ENCODE assay signal across 29 cellular contexts in the genomic region with DNA sequence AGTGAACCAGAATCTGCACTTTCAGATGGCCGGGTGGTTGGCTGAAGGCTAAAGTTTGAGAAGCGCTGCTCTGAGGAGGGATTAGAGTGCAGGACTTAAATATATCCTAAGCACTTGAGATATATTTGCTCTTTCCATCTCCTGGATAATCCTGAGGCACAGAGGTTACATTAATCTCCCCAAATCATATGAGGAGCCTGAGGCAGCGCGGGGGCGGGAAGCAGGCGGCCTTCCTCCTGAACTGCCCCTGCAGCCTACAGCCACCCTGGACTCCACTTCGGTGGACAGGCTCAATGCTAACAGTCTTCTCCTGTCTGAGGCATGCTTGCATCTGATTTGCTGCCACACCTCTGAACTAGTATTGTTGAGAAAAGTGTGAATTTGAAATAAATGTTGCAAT.
DNase-seq lines count a peak whose midpoint lies in the region; ATAC-seq, FAIRE-seq and TF ChIP-seq lines count a peak whose summit lies in the region.
"Had no signal": no experiment of that assay in that cellular context is flagged by ENCODE, and none has a peak within 500 bp of the region (broad histone marks: within the 10 kb centered on the region; RNA-seq: fewer than 3 reads in every experiment).

No MANE protein-coding gene starts in this region.

- TF ChIP-seq CTCF in Panc1 (IDR thresholded peaks at IDR 0.05) (no peak), H1 (IDR thresholded peaks at IDR 0.05; ENCODE audit: control extremely low read depth in 1 of 3, insufficient read depth in 1 of 3, low read depth in 1 of 3, low read length in 3 of 3) (no peak), heart left ventricle (IDR thresholded peaks at IDR 0.05) (no peak)

- H3K36me3 ChIP-seq in CD4-positive, alpha-beta memory T cell (ENCODE audit: insufficient read depth, low read length) = no peaks in the 10 kb centered on the region
- H3K36me3 ChIP-seq in Panc1 (ENCODE audit: control insufficient read depth, insufficient read depth, low read length) (peaks cover 24% of the 10 kb centered on the region), H1 (ENCODE audit: control insufficient read depth in 2 of 4, insufficient read depth in 4 of 4, low read length in 3 of 4) (peaks cover 0 to 13% (median 3%) of the 10 kb centered on the region in 4 experiments; a peak in 3 of 8 replicates), heart left ventricle (peaks cover 0 to 34% (median 12%) of the 10 kb centered on the region in 9 donors)
- H3K36me3 ChIP-seq: ovary, upper lobe of right lung had no signal

- H4K8ac ChIP-seq in H1 (ENCODE audit: extremely low read depth, insufficient read depth, low read length) = no peak overlapping the region

- in situ Hi-C loops in Panc1 (cut with HindIII; ENCODE audit: low pct_unique_long_range_greater_than_20kb, low sequenced_read_pairs) = no loop called here

- no peaks in the 10 kb centered on the region for H4K20me1 ChIP-seq in H1 (replicated peaks in 1 of 2; ENCODE audit: control insufficient read depth in 1 of 2, insufficient read depth in 2 of 2, low read length in 2 of 2)

- DNase-seq in activated CD4-positive, alpha-beta T cell treated with anti-CD3 and anti-CD28 coated beads for 36 hours = no peak
- no peak for DNase-seq in activated CD4-positive, alpha-beta T cell treated with anti-CD3 and anti-CD28 coated beads for 1 hour
- DNase-seq in CD4-positive, alpha-beta memory T cell = no peak
- DNase-seq in Panc1 (ENCODE audit: low read depth, low spot score) (no peak), H1 (ENCODE audit: low read depth in 1 of 2, low spot score in 2 of 2) (no peak), putamen (ENCODE audit: low spot score) (no peak), HCEC 1CT (no peak), heart left ventricle (no peak)
- DNase-seq: 8988T; activated CD4-positive, CD25-positive, alpha-beta regulatory T cell treated with anti-CD3 and anti-CD28 coated beads, Interleukin-2, amount 50 U/mL, for 72 hours; activated gamma-delta T cell; effector memory CD8-positive, alpha-beta T cell; gastrocnemius medialis; H9; hypothalamus; left ventricle myocardium inferior; naive thymus-derived CD4-positive, alpha-beta T cell; NCI-H1092; NCI-H2029; ovary; SHP77; stimulated activated CD4-positive, alpha-beta T cell treated with anti-CD3 and anti-CD28 coated beads, Interleukin-4, amount 100 ng/mL, for 1 hour; upper lobe of right lung had no signal

- no peak overlapping the region for H2BK12ac ChIP-seq in H1 (ENCODE audit: low read depth, low read length)

- no peak overlapping the region for H3K23ac ChIP-seq in H1 (ENCODE audit: insufficient read length)

- no peak overlapping the region for H3K27ac ChIP-seq in CD4-positive, alpha-beta memory T cell (ENCODE audit: low read depth, low read length)
- H3K27ac ChIP-seq in Panc1 (ENCODE audit: low read length) (peak overlapping the region; percentile 46), H1 (ENCODE audit: low read depth, low read length) (no peak overlapping the region), heart left ventricle (no peak overlapping the region)
- H3K27ac ChIP-seq: gastrocnemius medialis, left ventricle myocardium inferior, ovary, upper lobe of right lung had no signal

- H3K4me3 Mint-ChIP-seq in activated CD4-positive, alpha-beta T cell treated with anti-CD3 and anti-CD28 coated beads for 36 hours = no peak overlapping the region
- peak overlapping the region in 1 of 8 donors; percentile 1 for H3K4me3 Mint-ChIP-seq in CD4-positive, alpha-beta memory T cell
- H3K4me3 Mint-ChIP-seq: B cell; brain; effector memory CD8-positive, alpha-beta T cell; H9; mesothelial cell of epicardium; naive thymus-derived CD4-positive, alpha-beta T cell; stimulated activated memory B cell treated with anti-CD40 and anti-IgM and Interleukin-4, amounts not matched to agents 10 μg/mL and 1 μg/mL and 100 μg/mL, for 72 hours had no signal

- no peak for FAIRE-seq in H1 (lab: Jason Lieb, UNC)
- FAIRE-seq: colon, TTC549 had no signal

- intact Hi-C loops in activated CD4-positive, alpha-beta T cell treated with anti-CD3 and anti-CD28 coated beads for 36 hours (cut with DNase I, micrococcal nuclease) = no loop called here
- intact Hi-C loops in CD4-positive, alpha-beta memory T cell (cut with micrococcal nuclease) = loop anchor here (5.0 kb wide), 1 partner anchor 35 kb away; no protein-coding TSS in a partner anchor
- intact Hi-C loops in Panc1 (cut with micrococcal nuclease; ENCODE audit: unreplicated experiment) = no loop called here
- intact Hi-C loops in heart left ventricle (cut with DNase I) = loop anchor here in 1 of 10 donors (10.0 kb wide), 1 partner anchor 68 kb away; the partner anchor contains the start of gene AFAP1

- H2BK120ac ChIP-seq in H1 (replicated peaks; ENCODE audit: low read depth, low read length) = no peak overlapping the region

- 88% methylated on average over 6 of the region's 7 CpGs; no CpG with 5 or more reads in 1 of the 2 experiments for WGBS in H1 (ENCODE audit: extremely low coverage in 1 of 2, insufficient coverage in 1 of 2, insufficient read length in 1 of 2, insufficient replicate concordance in 2 of 2, low coverage in 1 of 2, low lambda C conversion rate in 2 of 2, missing lambda C conversion rate in 1 of 2), 2 experiments
- 87 to 96% (median 94%) methylated on average over 7 of the region's 7 CpGs for WGBS in heart left ventricle, 4 donors

- H3K9me3 Mint-ChIP-seq in activated CD4-positive, alpha-beta T cell treated with anti-CD3 and anti-CD28 coated beads for 36 hours (ENCODE audit: low read depth) = peaks cover 6% of the 10 kb centered on the region
- peaks cover 0 to 8% (median 3%) of the 10 kb centered on the region in 8 donors for H3K9me3 Mint-ChIP-seq in CD4-positive, alpha-beta memory T cell

- H3K27me3 Mint-ChIP-seq in activated CD4-positive, alpha-beta T cell treated with anti-CD3 and anti-CD28 coated beads for 36 hours = no peaks in the 10 kb centered on the region
- peaks cover 0 to 4% of the 10 kb centered on the region in 2 donors for H3K27me3 Mint-ChIP-seq in CD4-positive, alpha-beta memory T cell
- H3K27me3 Mint-ChIP-seq: brain; effector memory CD8-positive, alpha-beta T cell had no signal

- BruUV-seq in Panc1 (replicated peaks; lab: Mats Ljungman, UMichigan) = no TSS peak

- peaks cover 4% of the 10 kb centered on the region; the same call in 1 of the 2 replicates for H3K23me2 ChIP-seq in H1 (ENCODE audit: low read depth, low read length)

- peak overlapping the region; percentile 74 for H3K27ac Mint-ChIP-seq in activated CD4-positive, alpha-beta T cell treated with anti-CD3 and anti-CD28 coated beads for 36 hours
- H3K27ac Mint-ChIP-seq in CD4-positive, alpha-beta memory T cell = peak overlapping the region in 5 of 7 donors; percentile 34 to 87 (median 81)
- H3K27ac Mint-ChIP-seq: B cell; stimulated activated memory B cell treated with anti-CD40 and anti-IgM and Interleukin-4, amounts not matched to agents 10 μg/mL and 1 μg/mL and 100 μg/mL, for 72 hours had no signal

- H2BK5ac ChIP-seq in H1 (ENCODE audit: low read depth, low read length) = no peak overlapping the region

- H3K14ac ChIP-seq in H1 (ENCODE audit: insufficient read length) = no peak overlapping the region

- no peaks in the 10 kb centered on the region for H3K27me3 ChIP-seq in CD4-positive, alpha-beta memory T cell (ENCODE audit: insufficient read depth, low read length)
- no peaks in the 10 kb centered on the region for H3K27me3 ChIP-seq in Panc1 (ENCODE audit: control insufficient read depth, insufficient read depth, low read length)
- no peaks in the 10 kb centered on the region for H3K27me3 ChIP-seq in H1 (replicated peaks in 1 of 4; ENCODE audit: control insufficient read depth in 3 of 4, extremely low read depth in 1 of 4, insufficient read depth in 3 of 4, low read length in 3 of 4)
- no peaks in the 10 kb centered on the region for H3K27me3 ChIP-seq in heart left ventricle
- H3K27me3 ChIP-seq: gastrocnemius medialis, ovary, upper lobe of right lung had no signal

- TF ChIP-seq POLR2A in H1 (IDR thresholded peaks at IDR 0.05; ENCODE audit: control extremely low read depth in 1 of 2, low read depth in 2 of 2, low read length in 2 of 2) (no peak), heart left ventricle (IDR thresholded peaks at IDR 0.05) (no peak)

- peaks cover 18% of the 10 kb centered on the region for H3K4me1 ChIP-seq in CD4-positive, alpha-beta memory T cell (ENCODE audit: insufficient read depth, low read length)
- H3K4me1 ChIP-seq in Panc1 (ENCODE audit: control insufficient read depth, insufficient read depth, low read length) (peaks cover 46% of the 10 kb centered on the region), H1 (replicated peaks in 1 of 4; ENCODE audit: control insufficient read depth in 3 of 4, insufficient read depth in 4 of 4, low read length in 3 of 4) (peaks cover 0 to 7% (median 2%) of the 10 kb centered on the region in 4 experiments; a peak in 5 of 7 replicates), heart left ventricle (peaks cover 0 to 17% (median 9%) of the 10 kb centered on the region in 12 donors)

- no peak overlapping the region for H3K56ac ChIP-seq in H1 (replicated peaks; ENCODE audit: insufficient read length, low read depth, low read length)

- no peak for ATAC-seq in activated CD4-positive, alpha-beta T cell treated with anti-CD3 and anti-CD28 coated beads for 36 hours
- ATAC-seq in Panc1 (no peak), heart left ventricle (no peak)
- ATAC-seq: effector memory CD8-positive, alpha-beta T cell; gastrocnemius medialis; naive thymus-derived CD4-positive, alpha-beta T cell; stimulated activated memory B cell treated with anti-CD40 and anti-IgM and Interleukin-4, amounts not matched to agents 10 μg/mL and 1 μg/mL and 100 μg/mL, for 72 hours; upper lobe of right lung had no signal

- H2AK5ac ChIP-seq in H1 (ENCODE audit: low read depth, low read length) = no peak overlapping the region

- no peaks in the 10 kb centered on the region for H3K79me2 ChIP-seq in H1 (ENCODE audit: control insufficient read depth in 1 of 2, insufficient read depth in 2 of 2, low read length in 2 of 2)

- H3K18ac ChIP-seq in H1 (ENCODE audit: extremely low read depth, low read length) = no peak overlapping the region

- H3K36me3 Mint-ChIP-seq in activated CD4-positive, alpha-beta T cell treated with anti-CD3 and anti-CD28 coated beads for 36 hours (ENCODE audit: low read depth) = peaks cover 18% of the 10 kb centered on the region
- peaks cover 19 to 21% of the 10 kb centered on the region in 2 donors for H3K36me3 Mint-ChIP-seq in CD4-positive, alpha-beta memory T cell

- no peak for TF ChIP-seq EP300 in H1 (IDR thresholded peaks at IDR 0.05; ENCODE audit: borderline replicate concordance in 1 of 2, low read depth in 2 of 2, low read length in 2 of 2)

- H3K4me2 ChIP-seq in H1 (ENCODE audit: insufficient read depth in 1 of 2, low read depth in 2 of 2, low read length in 2 of 2) = no peak overlapping the region

- H3K4me1 Mint-ChIP-seq in activated CD4-positive, alpha-beta T cell treated with anti-CD3 and anti-CD28 coated beads for 36 hours = peaks cover 30% of the 10 kb centered on the region
- peaks cover 27 to 52% (median 39%) of the 10 kb centered on the region in 4 donors for H3K4me1 Mint-ChIP-seq in CD4-positive, alpha-beta memory T cell
- H3K4me1 Mint-ChIP-seq: B cell; stimulated activated memory B cell treated with anti-CD40 and anti-IgM and Interleukin-4, amounts not matched to agents 10 μg/mL and 1 μg/mL and 100 μg/mL, for 72 hours had no signal

- peak overlapping the region; percentile 23 for H4K91ac ChIP-seq in H1 (replicated peaks; ENCODE audit: insufficient read length, low read length)

- H3K9me3 ChIP-seq in CD4-positive, alpha-beta memory T cell (ENCODE audit: control insufficient read depth in 1 of 2, low read length in 2 of 2) = no peaks in the 10 kb centered on the region
- H3K9me3 ChIP-seq in Panc1 (ENCODE audit: control insufficient read depth, insufficient read depth, low read depth, low read length) = no peaks in the 10 kb centered on the region
- H3K9me3 ChIP-seq in H1 (ENCODE audit: insufficient read depth in 2 of 2, low read depth in 1 of 2, low read length in 1 of 2) = peaks cover 3 to 4% of the 10 kb centered on the region in 2 experiments; a peak in 2 of 4 replicates
- no peaks in the 10 kb centered on the region for H3K9me3 ChIP-seq in heart left ventricle
- H3K9me3 ChIP-seq: gastrocnemius medialis, left ventricle myocardium inferior, ovary, upper lobe of right lung had no signal

- H3K4ac ChIP-seq in H1 (replicated peaks; ENCODE audit: insufficient read length, low read depth, low read length) = no peak overlapping the region

- H4K5ac ChIP-seq in H1 (ENCODE audit: insufficient read length, low read depth, low read length) = no peak overlapping the region

- POLR2A ChIA-PET in activated CD4-positive, alpha-beta T cell treated with anti-CD3 and anti-CD28 coated beads for 36 hours (lab: Charles Lee) = interaction anchor here (0.6 kb wide), 1 partner anchor 534 kb away, joined by 3 read pairs; no protein-coding TSS in a partner anchor
- POLR2A ChIA-PET in CD4-positive, alpha-beta memory T cell (lab: Charles Lee; ENCODE audit: partially characterized antibody) = interaction anchor here (1.7 to 5.0 kb wide), 2 partner anchors 9 to 14 kb away, joined by 4 to 54 read pairs; no protein-coding TSS in a partner anchor
- POLR2A ChIA-PET in Panc1 (lab: Charles Lee) (no interaction called here), H1 (lab: Charles Lee; ENCODE audit: partially characterized antibody) (interaction anchor here (0.6 kb wide), 1 partner anchor 9 kb away, joined by 3 read pairs; no protein-coding TSS in a partner anchor)

- H3K4me3 ChIP-seq in CD4-positive, alpha-beta memory T cell (ENCODE audit: low read length in 2 of 2) = no peak overlapping the region
- H3K4me3 ChIP-seq in Panc1 (ENCODE audit: low read depth in 2 of 2, low read length in 2 of 2) (no peak overlapping the region), H1 (ENCODE audit: extremely low read depth in 1 of 4, insufficient read depth in 2 of 4, low read depth in 3 of 4, low read length in 4 of 4) (no peak overlapping the region), heart left ventricle (no peak overlapping the region)
- H3K4me3 ChIP-seq: gastrocnemius medialis, left ventricle myocardium inferior, ovary, upper lobe of right lung had no signal

- H3K79me1 ChIP-seq in H1 (ENCODE audit: low read depth, low read length) = peaks cover 6% of the 10 kb centered on the region

- H2AFZ ChIP-seq in H1 (ENCODE audit: low read length) = no peak overlapping the region

- H2BK15ac ChIP-seq in H1 (ENCODE audit: low read length) = no peak overlapping the region

- no peak for TF ChIP-seq RAD21 in H1 (IDR thresholded peaks at IDR 0.05 in 1 of 2, conservative IDR thresholded peaks at IDR 0.05 in 1 of 2; ENCODE audit: low read depth in 2 of 2, low read length in 2 of 2)

- no peak overlapping the region for H3K9ac ChIP-seq in H1 (replicated peaks in 1 of 4; ENCODE audit: extremely low read depth in 1 of 4, low read depth in 3 of 4, low read length in 3 of 4)

- CTCF ChIA-PET in activated CD4-positive, alpha-beta T cell treated with anti-CD3 and anti-CD28 coated beads for 36 hours (lab: Charles Lee) = no interaction called here
- CTCF ChIA-PET in CD4-positive, alpha-beta memory T cell (lab: Charles Lee; ENCODE audit: partially characterized antibody) = interaction anchor here (1.1 to 4.0 kb wide), 3 partner anchors 10 to 65 kb away, joined by 3 to 18 read pairs (median 3); no protein-coding TSS in a partner anchor
- CTCF ChIA-PET in Panc1 (lab: Charles Lee) = no interaction called here
- CTCF ChIA-PET in H1 (lab: Charles Lee; ENCODE audit: partially characterized antibody) = interaction anchor here (0.7 to 4.1 kb wide), 3 partner anchors 9 to 471 kb away, joined by 3 to 38 read pairs (median 3); no protein-coding TSS in a partner anchor

- H2BK20ac ChIP-seq in H1 (ENCODE audit: low read length) = no peak overlapping the region

Comparison
In these comparisons a context has a peak if more than half of its experiments do, and no peak if none do; other contexts are left out.
1. CTCF ChIA-PET loops: an anchor here in CD4-positive, alpha-beta memory T cell (1.1 to 4.0 kb wide) and H1 (0.7 to 4.1 kb wide); none called in activated CD4-positive, alpha-beta T cell treated with anti-CD3 and anti-CD28 coated beads for 36 hours and Panc1.